23 cellular contexts compared by ENCODE assay signal in the genomic region with DNA sequence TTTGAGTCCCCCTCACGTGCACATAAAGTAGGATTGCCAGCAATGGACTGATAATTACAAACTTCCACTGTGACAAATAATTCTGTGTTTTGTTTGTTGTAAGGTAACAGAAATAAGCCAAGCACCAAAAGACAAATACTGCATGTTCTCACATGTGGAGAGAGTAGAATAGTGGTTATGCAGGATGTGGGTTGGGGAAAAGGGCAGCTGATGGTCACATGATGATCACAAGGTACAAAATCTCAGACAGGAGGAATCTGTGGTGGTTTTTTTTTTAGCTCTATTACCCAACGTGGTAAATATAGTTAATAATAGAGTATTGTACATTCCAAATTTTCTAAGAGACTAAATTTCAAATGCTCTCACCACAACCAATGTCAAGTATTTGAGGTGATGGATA.
A peak's percentile ranks its signal among the peaks of the same experiment; 100 is the strongest.
DNase-seq lines count a peak whose midpoint lies in the region; ATAC-seq and TF ChIP-seq lines count a peak whose summit lies in the region.
"Had no signal": no experiment of that assay in that cellular context is flagged by ENCODE, and none has a peak within 500 bp of the region (broad histone marks: within the 10 kb centered on the region; RNA-seq: fewer than 3 reads in every experiment).

No MANE protein-coding gene starts in this region.

- H3K9me3 Mint-ChIP-seq in memory B cell (no peaks in the 10 kb centered on the region), mesothelial cell of epicardium (no peaks in the 10 kb centered on the region)
- H3K9me3 Mint-ChIP-seq: activated CD4-positive, alpha-beta memory T cell treated with anti-CD3 and anti-CD28 coated beads, Interleukin-2, amount 10 ng/mL, durations not matched to agents 7 days and 5 days; activated T-cell treated with anti-CD3 and anti-CD28 coated beads, Interleukin-2, amount 50 U/mL, for 4 hours; T-helper 2 cell treated with Interferon-gamma antibody and Interleukin-4, amounts not matched to agents 5 μg/mL and 100 μg/mL, for 36 hours had no signal

- H3K27me3 Mint-ChIP-seq in memory B cell (no peaks in the 10 kb centered on the region), mesothelial cell of epicardium (ENCODE audit: low read depth) (no peaks in the 10 kb centered on the region)
- H3K27me3 Mint-ChIP-seq: progenitor cell of endocrine pancreas had no signal

- ATAC-seq in GM18499 (IDR thresholded peaks at IDR 0.05; ENCODE audit: insufficient read depth, unreplicated experiment) (peak; percentile 60), HG03139 (IDR thresholded peaks at IDR 0.05; ENCODE audit: unreplicated experiment) (peak; percentile 68), memory B cell (ENCODE audit: low read depth) (peak; percentile 89), mucosa of descending colon (no peak)
- ATAC-seq: activated T-cell treated with anti-CD3 and anti-CD28 coated beads, Interleukin-2, amount 50 U/mL, for 4 hours had no signal

- TF ChIP-seq CTCF in mucosa of descending colon (IDR thresholded peaks at IDR 0.05) (no peak), mesothelial cell of epicardium (IDR thresholded peaks at IDR 0.05; ENCODE audit: unreplicated experiment) (no peak)

- H3K36me3 Mint-ChIP-seq in memory B cell = peaks cover 34% of the 10 kb centered on the region
- H3K36me3 Mint-ChIP-seq in mesothelial cell of epicardium = no peaks in the 10 kb centered on the region

- H3K9me3 ChIP-seq in mucosa of descending colon = no peaks in the 10 kb centered on the region
- H3K9me3 ChIP-seq: adrenal gland, MG63, thoracic aorta had no signal

- H3K4me1 Mint-ChIP-seq in memory B cell = peaks cover 47% of the 10 kb centered on the region
- H3K4me1 Mint-ChIP-seq in mesothelial cell of epicardium = peaks cover 45% of the 10 kb centered on the region
- H3K4me1 Mint-ChIP-seq: activated CD4-positive, alpha-beta memory T cell treated with anti-CD3 and anti-CD28 coated beads, Interleukin-2, amount 10 ng/mL, durations not matched to agents 7 days and 5 days had no signal

- H3K27ac Mint-ChIP-seq in memory B cell (peak overlapping the region; percentile 37), mesothelial cell of epicardium (no peak overlapping the region)
- H3K27ac Mint-ChIP-seq: activated CD4-positive, alpha-beta memory T cell treated with anti-CD3 and anti-CD28 coated beads, Interleukin-2, amount 10 ng/mL, durations not matched to agents 7 days and 5 days; progenitor cell of endocrine pancreas; T-helper 2 cell treated with Interferon-gamma antibody and Interleukin-4, amounts not matched to agents 5 μg/mL and 100 μg/mL, for 36 hours had no signal

- DNase-seq in amniotic epithelial cell (ENCODE audit: low read depth) (peak; percentile 24), memory B cell (ENCODE audit: low spot score in 2 of 2) (no peak), mucosa of descending colon (no peak), ecto neural progenitor cell (ENCODE audit: low spot score) (no peak), mesothelial cell of epicardium (ENCODE audit: low spot score in 2 of 2, unreplicated experiment in 2 of 2) (no peak)
- no peak for DNase-seq in stimulated activated CD4-positive, alpha-beta T cell treated with anti-CD3 and anti-CD28 coated beads, Interleukin-2, amount 100 ng/mL, for 48 hours
- DNase-seq: activated CD4-positive, alpha-beta memory T cell treated with anti-CD3 and anti-CD28 coated beads, Interleukin-2, amount 10 ng/mL, durations not matched to agents 7 days and 5 days; activated naive CD4-positive, alpha-beta T cell; activated T-cell treated with anti-CD3 and anti-CD28 coated beads, Interleukin-2, amount 50 U/mL, for 4 hours; adrenal gland; head of caudate nucleus; MG63; NCI-H1417 treated with DMSO at 0.1 percent for 48 hours; NCI-H526 treated with DMSO at 0.1 percent for 48 hours; RPMI8226; stimulated activated naive CD4-positive, alpha-beta T cell; WERI-Rb-1 had no signal

- no peaks in the 10 kb centered on the region for H3K4me1 ChIP-seq in mucosa of descending colon (ENCODE audit: low read depth)
- H3K4me1 ChIP-seq: adrenal gland had no signal

- intact Hi-C loops in mucosa of descending colon (cut with DNase I, micrococcal nuclease) = no loop called here

- no peak overlapping the region for H3K4me3 ChIP-seq in mucosa of descending colon
- H3K4me3 ChIP-seq: adrenal gland, MG63, SK-N-MC, thoracic aorta had no signal

- H3K36me3 ChIP-seq in mucosa of descending colon (ENCODE audit: low read depth) = no peaks in the 10 kb centered on the region
- H3K36me3 ChIP-seq: adrenal gland, MG63, thoracic aorta, WERI-Rb-1 had no signal

- H3K4me3 Mint-ChIP-seq in memory B cell = no peak overlapping the region
- H3K4me3 Mint-ChIP-seq in mesothelial cell of epicardium = no peak overlapping the region
- H3K4me3 Mint-ChIP-seq: activated CD4-positive, alpha-beta memory T cell treated with anti-CD3 and anti-CD28 coated beads, Interleukin-2, amount 10 ng/mL, durations not matched to agents 7 days and 5 days; activated T-cell treated with anti-CD3 and anti-CD28 coated beads, Interleukin-2, amount 50 U/mL, for 4 hours; T-helper 2 cell treated with Interferon-gamma antibody and Interleukin-4, amounts not matched to agents 5 μg/mL and 100 μg/mL, for 36 hours had no signal
